In the genomic region with DNA sequence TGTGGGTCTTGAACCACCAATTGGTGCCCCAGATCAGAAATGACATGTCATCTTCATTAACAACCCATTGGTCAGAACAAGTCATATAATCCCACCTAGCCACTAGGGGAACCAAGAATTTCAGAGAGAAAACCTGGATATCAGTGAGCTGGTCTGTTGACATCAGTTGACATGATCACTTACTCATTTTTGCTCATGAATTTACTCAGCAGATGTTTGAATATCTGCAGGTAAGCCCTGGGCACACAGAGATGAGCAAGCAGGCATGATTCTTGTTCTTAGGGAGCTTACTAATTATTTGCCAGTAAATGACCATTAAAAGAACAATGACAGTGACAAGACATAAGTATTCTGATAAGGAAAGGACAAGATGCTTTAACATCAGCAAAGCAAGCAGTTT, we compare ENCODE assay signal across 23 cellular contexts.
"Had no signal": no experiment of that assay in that cellular context is flagged by ENCODE, and none has a peak within 500 bp of the region (broad histone marks: within the 10 kb centered on the region; RNA-seq: fewer than 3 reads in every experiment).

No MANE protein-coding gene starts in this region.

- H3K4me3 Mint-ChIP-seq: activated B cell treated with CpG ODN at 0.5 μM for 24 hours; activated CD4-positive, alpha-beta memory T cell treated with anti-CD3 and anti-CD28 coated beads, Interleukin-2, amount 10 ng/mL, durations not matched to agents 7 days and 5 days; activated naive CD8-positive, alpha-beta T cell treated with anti-CD3 and anti-CD28 coated beads, Interleukin-2, amount 10 ng/mL, durations not matched to agents 7 days and 5 days; T-helper 17 cell had no signal

- H2AFZ ChIP-seq: PC-9 had no signal

- H3K9me3 Mint-ChIP-seq: activated CD4-positive, alpha-beta memory T cell treated with anti-CD3 and anti-CD28 coated beads, Interleukin-2, amount 10 ng/mL, durations not matched to agents 7 days and 5 days had no signal

- H3K27me3 ChIP-seq: adrenal gland had no signal

- H3K36me3 ChIP-seq: adrenal gland had no signal

- ATAC-seq: K562, T-helper 17 cell had no signal

- DNase-seq: activated B cell treated with CpG ODN at 0.5 μM for 24 hours; activated CD4-positive, alpha-beta memory T cell treated with anti-CD3 and anti-CD28 coated beads, Interleukin-2, amount 10 ng/mL, durations not matched to agents 7 days and 5 days; activated CD4-positive, alpha-beta T cell treated with anti-CD3 and anti-CD28 coated beads for 1 hour; activated CD4-positive, alpha-beta T cell treated with anti-CD3 and anti-CD28 coated beads, Interleukin-2, amount 50 U/mL, for 1 hour; activated effector memory CD4-positive, alpha-beta T cell treated with Interleukin-2 at 50 U/mL for 16 hours; activated naive CD4-positive, alpha-beta T cell; activated naive CD8-positive, alpha-beta T cell treated with anti-CD3 and anti-CD28 coated beads, Interleukin-2, amount 10 ng/mL, durations not matched to agents 7 days and 5 days; adrenal gland; anterior cingulate cortex; caudate nucleus; Karpas-422; MM.1S; NCI-H1048; NCI-H146; NCI-H187 treated with DMSO at 0.1 percent for 48 hours; NCI-H2081 treated with DMSO at 0.1 percent for 48 hours; NCI-H446; NCI-H524; PC-9; SHP77 treated with DMSO at 0.1 percent for 48 hours; T-helper 17 cell; T-helper 9 cell had no signal

- H3K27ac Mint-ChIP-seq: activated B cell treated with CpG ODN at 0.5 μM for 24 hours; activated CD4-positive, alpha-beta memory T cell treated with anti-CD3 and anti-CD28 coated beads, Interleukin-2, amount 10 ng/mL, durations not matched to agents 7 days and 5 days; activated naive CD8-positive, alpha-beta T cell treated with anti-CD3 and anti-CD28 coated beads, Interleukin-2, amount 10 ng/mL, durations not matched to agents 7 days and 5 days; T-helper 17 cell had no signal

- H3K9me3 ChIP-seq: adrenal gland had no signal

- H3K4me2 ChIP-seq: PC-9 had no signal

- H3K27ac ChIP-seq: adrenal gland, PC-9 had no signal

- H3K4me1 ChIP-seq: adrenal gland had no signal

- H3K27me3 Mint-ChIP-seq: activated B cell treated with CpG ODN at 0.5 μM for 24 hours, T-helper 17 cell had no signal

- H3K4me3 ChIP-seq: adrenal gland, K562, PC-9 had no signal
